ENCODE assay signal across 18 cellular contexts in genomic region chr19:50893047-50893737, GRCh38. TPM values are rescaled to one million over a fixed set of nuclear protein-coding genes. Genes with fewer than 3 reads are reported as not detected.
DNase-seq lines count a peak whose midpoint lies in the region; ATAC-seq and TF ChIP-seq lines count a peak whose summit lies in the region.
"Had no signal": no experiment of that assay in that cellular context is flagged by ENCODE, and none has a peak within 500 bp of the region (broad histone marks: within the 10 kb centered on the region; RNA-seq: fewer than 3 reads in every experiment).

No MANE protein-coding gene starts in this region.

- peak overlapping the region; percentile 100 for H3K27ac ChIP-seq in C4-2B
- H3K27ac ChIP-seq: epithelial cell of prostate, skin epidermis had no signal

- no peak for DNase-seq in GM06990 (ENCODE audit: extremely low read depth, insufficient read length)
- peak; percentile 37 for DNase-seq in NB4 (ENCODE audit: low read depth)
- peak; percentile 13 for DNase-seq in dermis blood vessel endothelial cell
- no peak for DNase-seq in NCI-H1694 treated with DMSO at 0.1 percent for 48 hours (lab: John Stamatoyannopoulos, UW)
- DNase-seq in LoVo (ENCODE audit: low spot score) = no peak
- DNase-seq in activated naive CD4-positive, alpha-beta T cell treated with Interleukin-2 at 50 U/mL for 16 hours = no peak
- DNase-seq: activated CD4-positive, CD25-positive, alpha-beta regulatory T cell; activated CD8-positive, alpha-beta memory T cell treated with anti-CD3 and anti-CD28 coated beads, Interleukin-2, amount 50 U/mL, for 48 hours; CD8-positive, alpha-beta memory T cell; KG1; NCI-H2081 had no signal

- TF ChIP-seq CTCF in C4-2B (conservative IDR thresholded peaks at IDR 0.05) = no peak
- TF ChIP-seq CTCF in GM06990 (IDR thresholded peaks at IDR 0.05; ENCODE audit: insufficient read depth, low read length, poor library complexity, severe bottlenecking) = peak; percentile 20
- peak; percentile 7 for TF ChIP-seq CTCF in NB4 (IDR thresholded peaks at IDR 0.05; ENCODE audit: low read depth, low read length)

- H3K27me3 ChIP-seq in GM06990 (replicated peaks; ENCODE audit: control insufficient read depth, insufficient read depth, low read length) = no peaks in the 10 kb centered on the region

- no peak for TF ChIP-seq POLR2A in NB4 (IDR thresholded peaks at IDR 0.05; ENCODE audit: extremely low read depth, insufficient read length)

- ATAC-seq in HG02759 (IDR thresholded peaks at IDR 0.05; ENCODE audit: unreplicated experiment) = no peak

- H3K4me3 ChIP-seq in GM06990 (replicated peaks; ENCODE audit: low read depth, low read length) (no peak overlapping the region), NB4 (ENCODE audit: low read depth, low read length) (no peak overlapping the region)
- H3K4me3 ChIP-seq: skin epidermis had no signal

- H3K36me3 ChIP-seq in GM06990 (ENCODE audit: control insufficient read depth, insufficient read depth, low read length) = no peaks in the 10 kb centered on the region

RNA-seq across cellular contexts. Expression of gene KLK4, which starts 18.0 kb away (rescaled TPM):
- not detected in 2 replicates for total RNA-seq in dermis blood vessel endothelial cell
- total RNA-seq: CD8-positive, alpha-beta memory T cell; mucosa of gallbladder; osteocyte had no signal

RNA-seq across cellular contexts. Expression of gene KLK2, which starts 20.0 kb away (rescaled TPM):
- 0.14 TPM in 1 of 2 replicates, not detected in the other for total RNA-seq in dermis blood vessel endothelial cell
- total RNA-seq: CD8-positive, alpha-beta memory T cell; mucosa of gallbladder; osteocyte had no signal

RNA-seq across cellular contexts. Expression of gene KLK3, which starts 38.5 kb away (rescaled TPM):
- total RNA-seq in dermis blood vessel endothelial cell = not detected in 2 replicates
- total RNA-seq: CD8-positive, alpha-beta memory T cell; cerebellum; mucosa of gallbladder; osteocyte had no signal

RNA-seq across cellular contexts. Expression of gene KLK5, which starts 59.6 kb away (rescaled TPM):
- total RNA-seq in dermis blood vessel endothelial cell = not detected in 2 replicates
- total RNA-seq: CD8-positive, alpha-beta memory T cell; cerebellum; mucosa of gallbladder; osteocyte had no signal

RNA-seq across cellular contexts. Expression of gene KLK15, which starts 59.8 kb away (rescaled TPM):
- total RNA-seq in dermis blood vessel endothelial cell = not detected in 2 replicates
- total RNA-seq: CD8-positive, alpha-beta memory T cell; cerebellum; mucosa of gallbladder; osteocyte had no signal

Comparison
In these comparisons a context has a peak if more than half of its experiments do, and no peak if none do; other contexts are left out.
1. DNase-seq: peak in NB4 (single experiment) and dermis blood vessel endothelial cell (single experiment); none in GM06990 (single experiment), NCI-H1694 treated with DMSO at 0.1 percent for 48 hours (single experiment), LoVo (single experiment) and activated naive CD4-positive, alpha-beta T cell treated with Interleukin-2 at 50 U/mL for 16 hours (single experiment).